30 cellular contexts compared by ENCODE assay signal in the genomic region with DNA sequence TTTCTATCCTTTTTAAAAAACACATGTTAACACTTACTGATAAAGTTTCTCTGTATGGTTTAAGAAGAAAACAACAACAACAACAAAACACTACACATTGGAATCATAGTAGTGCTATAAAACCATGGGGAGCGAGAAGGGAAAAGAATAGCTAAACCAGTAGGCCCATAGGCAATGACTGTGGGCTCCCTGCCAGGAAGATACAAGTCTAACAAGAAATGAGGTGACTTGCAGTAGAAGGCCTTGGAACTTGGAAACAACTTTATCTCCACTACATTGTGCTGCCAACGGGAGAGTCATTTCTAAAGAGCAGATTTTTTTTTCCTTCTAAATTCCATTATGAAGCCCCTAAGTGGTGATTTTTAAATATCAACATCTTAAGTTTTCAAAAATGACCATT.
A peak's percentile ranks its signal among the peaks of the same experiment; 100 is the strongest.
DNase-seq lines count a peak whose midpoint lies in the region; ATAC-seq, FAIRE-seq and TF ChIP-seq lines count a peak whose summit lies in the region.
"Had no signal": no experiment of that assay in that cellular context is flagged by ENCODE, and none has a peak within 500 bp of the region (broad histone marks: within the 10 kb centered on the region; RNA-seq: fewer than 3 reads in every experiment).

No MANE protein-coding gene starts in this region.

- H2BK20ac ChIP-seq in H9 (ENCODE audit: low read depth, low read length, poor library complexity, severe bottlenecking), result no peak overlapping the region

- H3K27me3 ChIP-seq in H9 (ENCODE audit: insufficient read depth, low read length) (no peaks in the 10 kb centered on the region), small intestine (ENCODE audit: control insufficient read depth in 2 of 2, insufficient read depth in 2 of 2, low read length in 2 of 2) (no peaks in the 10 kb centered on the region)
- H3K27me3 ChIP-seq: hepatocyte had no signal

- no peak overlapping the region for H2AFZ ChIP-seq in H9 (ENCODE audit: low read length)
- H2AFZ ChIP-seq: hepatocyte had no signal

- TF ChIP-seq CTCF in H9 (conservative IDR thresholded peaks at IDR 0.05) (no peak), VCaP (conservative IDR thresholded peaks at IDR 0.05) (no peak), fibroblast of the aortic adventitia (IDR thresholded peaks at IDR 0.05; ENCODE audit: insufficient read depth, low read length) (no peak)

- ATAC-seq in GM18858 (IDR thresholded peaks at IDR 0.05; ENCODE audit: unreplicated experiment), result no peak
- ATAC-seq: effector memory CD8-positive, alpha-beta T cell; HCT116; naive thymus-derived CD8-positive, alpha-beta T cell; T-helper 17 cell had no signal

- in situ Hi-C loops in KBM-7 (cut with MboI; ENCODE audit: low pct_unique_long_range_greater_than_20kb, low sequenced_read_pairs), result no loop called here

- H3K79me2 ChIP-seq in H9 (ENCODE audit: insufficient read depth, low read length), result peaks cover 19% of the 10 kb centered on the region; the same call in 1 of the 2 replicates
- H3K79me2 ChIP-seq: hepatocyte had no signal

- peak; percentile 82 for FAIRE-seq in small intestine (lab: Jason Lieb, UNC)
- FAIRE-seq: frontal cortex had no signal

- no peak overlapping the region for H4K91ac ChIP-seq in H9 (ENCODE audit: insufficient read length, low read depth, low read length)

- H4K8ac ChIP-seq in H9 (replicated peaks; ENCODE audit: insufficient read length, low read depth, low read length), result no peak overlapping the region

- peaks cover 28 to 70% (median 66%) of the 10 kb centered on the region in 3 experiments; a peak in 6 of 7 replicates for H3K36me3 Mint-ChIP-seq in H9 (ENCODE audit: insufficient read depth in 1 of 3, low read depth in 3 of 3)
- H3K36me3 Mint-ChIP-seq: naive thymus-derived CD8-positive, alpha-beta T cell had no signal

- no peak overlapping the region for H3T11ph ChIP-seq in H9 (ENCODE audit: low read length)

- H3K4me1 ChIP-seq in H9 (ENCODE audit: insufficient read depth, low read length) (no peaks in the 10 kb centered on the region; the same call in 1 of the 2 replicates), small intestine (ENCODE audit: control insufficient read depth in 2 of 2, insufficient read depth in 1 of 2, low read depth in 1 of 2, low read length in 1 of 2) (no peaks in the 10 kb centered on the region)
- H3K4me1 ChIP-seq: BLaER1 treated with 17β-estradiol and CSF1 and Interleukin-3, amounts not matched to agents 10 nM and 100 nM; left ventricle myocardium inferior had no signal

- no peak overlapping the region for H3K14ac ChIP-seq in H9 (ENCODE audit: insufficient read depth, low read length)

- no peaks in the 10 kb centered on the region for H3K9me3 ChIP-seq in H9 (ENCODE audit: control insufficient read depth, low read depth, low read length)
- H3K9me3 ChIP-seq in small intestine (ENCODE audit: control insufficient read depth, low read depth), result no peaks in the 10 kb centered on the region
- H3K9me3 ChIP-seq: BLaER1 treated with 17β-estradiol and CSF1 and Interleukin-3, amounts not matched to agents 10 nM and 100 nM; esophagus squamous epithelium; left ventricle myocardium inferior; SK-N-SH had no signal

- H3K4me3 Mint-ChIP-seq in H9, result no peak overlapping the region
- H3K4me3 Mint-ChIP-seq: activated CD4-positive, alpha-beta T cell treated with anti-CD3 and anti-CD28 coated beads, Interleukin-2, amount 10 ng/mL, durations not matched to agents 7 days and 5 days; effector memory CD8-positive, alpha-beta T cell; naive thymus-derived CD8-positive, alpha-beta T cell; T-helper 17 cell had no signal

- DNase-seq in H9 (no peak), fibroblast of the aortic adventitia (ENCODE audit: low read depth) (peak; percentile 14), small intestine (peak; percentile 72), KBM-7 (no peak)
- DNase-seq in activated T-cell treated with anti-CD3 and anti-CD28 coated beads, Interleukin-2, amount 50 U/mL, for 1 hour, result no peak
- no peak for DNase-seq in activated effector memory CD4-positive, alpha-beta T cell treated with Interleukin-2 at 50 U/mL for 16 hours
- DNase-seq: activated CD4-positive, alpha-beta T cell treated with anti-CD3 and anti-CD28 coated beads, Interleukin-2, amount 10 ng/mL, durations not matched to agents 7 days and 5 days; activated naive CD4-positive, alpha-beta T cell treated with Interleukin-2 at 50 U/mL for 16 hours; activated T-cell treated with anti-CD3 and anti-CD28 coated beads, Interleukin-2, amount 50 U/mL, for 48 hours; COR-L47; DMS79 treated with DMSO at 0.1 percent for 48 hours; effector memory CD8-positive, alpha-beta T cell; esophagus squamous epithelium; left ventricle myocardium inferior; MV-4-11; naive thymus-derived CD8-positive, alpha-beta T cell; NCI-H1436 treated with DMSO at 0.1 percent for 48 hours; NCI-H446; occipital lobe; SK-N-SH; stimulated activated CD8-positive, alpha-beta memory T cell treated with anti-CD3 and anti-CD28 coated beads, Interleukin-4, amount 100 ng/mL, for 48 hours; T-helper 17 cell had no signal

- no peak overlapping the region for H3K9ac ChIP-seq in H9 (ENCODE audit: extremely low read depth, insufficient read length, low read length)
- H3K9ac ChIP-seq: BLaER1 treated with 17β-estradiol and CSF1 and Interleukin-3, amounts not matched to agents 10 nM and 100 nM; KMS-11; SK-N-SH had no signal

- H3K23me2 ChIP-seq in H9 (ENCODE audit: insufficient read length, low read depth, low read length, poor library complexity, severe bottlenecking), result no peaks in the 10 kb centered on the region

- H3K4me1 Mint-ChIP-seq in H9, result peaks cover 65 to 76% of the 10 kb centered on the region in 2 experiments
- H3K4me1 Mint-ChIP-seq: activated CD4-positive, alpha-beta T cell treated with anti-CD3 and anti-CD28 coated beads, Interleukin-2, amount 10 ng/mL, durations not matched to agents 7 days and 5 days; naive thymus-derived CD8-positive, alpha-beta T cell; T-helper 17 cell had no signal

- H3K27me3 Mint-ChIP-seq in H9 (ENCODE audit: low read depth), result no peaks in the 10 kb centered on the region; the same call in 1 of the 2 replicates
- H3K27me3 Mint-ChIP-seq: activated CD4-positive, alpha-beta T cell treated with anti-CD3 and anti-CD28 coated beads, Interleukin-2, amount 10 ng/mL, durations not matched to agents 7 days and 5 days; effector memory CD8-positive, alpha-beta T cell; naive thymus-derived CD8-positive, alpha-beta T cell; T-helper 17 cell had no signal

- H3K4me3 ChIP-seq in fibroblast of the aortic adventitia (ENCODE audit: low read depth, low read length), result no peak overlapping the region
- no peak overlapping the region for H3K4me3 ChIP-seq in small intestine (ENCODE audit: low read depth in 1 of 2, low read length in 2 of 2)
- H3K4me3 ChIP-seq: BLaER1 treated with 17β-estradiol and CSF1 and Interleukin-3, amounts not matched to agents 10 nM and 100 nM; esophagus squamous epithelium; hepatocyte; left ventricle myocardium inferior; skin epidermis had no signal

- no peak overlapping the region for H3K56ac ChIP-seq in H9 (ENCODE audit: insufficient read length, low read depth, low read length)

- H2BK12ac ChIP-seq in H9 (ENCODE audit: insufficient read length, low read depth, low read length), result no peak overlapping the region

- H3K36me3 ChIP-seq in small intestine (ENCODE audit: control insufficient read depth in 2 of 2, insufficient read depth in 2 of 2, low read length in 2 of 2), result no peaks in the 10 kb centered on the region
- H3K36me3 ChIP-seq: BLaER1 treated with 17β-estradiol and CSF1 and Interleukin-3, amounts not matched to agents 10 nM and 100 nM; esophagus squamous epithelium; left ventricle myocardium inferior had no signal

- peaks cover 2% of the 10 kb centered on the region for H3K79me1 ChIP-seq in H9 (ENCODE audit: insufficient read depth, low read depth, low read length, poor library complexity, severe bottlenecking)

- no peak overlapping the region for H2BK120ac ChIP-seq in H9 (ENCODE audit: low read depth, low read length, poor library complexity, severe bottlenecking)

- H3K27ac Mint-ChIP-seq in H9, result peak overlapping the region in 2 of 3 experiments; percentile 0 to 65; a peak in 3 of 7 replicates
- H3K27ac Mint-ChIP-seq: activated CD4-positive, alpha-beta T cell treated with anti-CD3 and anti-CD28 coated beads, Interleukin-2, amount 10 ng/mL, durations not matched to agents 7 days and 5 days; effector memory CD8-positive, alpha-beta T cell; naive thymus-derived CD8-positive, alpha-beta T cell; T-helper 17 cell had no signal

- H3K9me3 Mint-ChIP-seq in H9, result no peaks in the 10 kb centered on the region
- H3K9me3 Mint-ChIP-seq: activated CD4-positive, alpha-beta T cell treated with anti-CD3 and anti-CD28 coated beads, Interleukin-2, amount 10 ng/mL, durations not matched to agents 7 days and 5 days; effector memory CD8-positive, alpha-beta T cell; naive thymus-derived CD8-positive, alpha-beta T cell had no signal

- H2BK5ac ChIP-seq in H9 (ENCODE audit: insufficient read length, low read length), result no peak overlapping the region

- H3K4ac ChIP-seq in H9 (ENCODE audit: low read depth, low read length), result no peak overlapping the region

- no peak overlapping the region for H3K23ac ChIP-seq in H9 (ENCODE audit: insufficient read length, low read depth, low read length)

- H3K27ac ChIP-seq in H9 (ENCODE audit: insufficient read length, low read depth, low read length) (no peak overlapping the region), VCaP (peak overlapping the region; percentile 15; the same call in 1 of the 2 replicates), small intestine (ENCODE audit: low read depth in 1 of 2, low read length in 1 of 2) (no peak overlapping the region)
- H3K27ac ChIP-seq: BLaER1 treated with 17β-estradiol and CSF1 and Interleukin-3, amounts not matched to agents 10 nM and 100 nM; esophagus squamous epithelium; hepatocyte; KMS-11; left ventricle myocardium inferior; skin epidermis had no signal

- no peak overlapping the region for H3K18ac ChIP-seq in H9 (ENCODE audit: insufficient read length, low read depth, low read length)

- H2AK5ac ChIP-seq in H9 (ENCODE audit: insufficient read length, low read length), result no peak overlapping the region

- no CpG with 5 or more reads among the region's 2 CpGs for WGBS in H9 (ENCODE audit: extremely low coverage, insufficient read length, low lambda C conversion rate)
- WGBS in small intestine, 3 donors, result 5 to 46% (median 24%) methylated on average over 2 of the region's 2 CpGs

- H2BK15ac ChIP-seq in H9 (ENCODE audit: low read depth, low read length), result no peak overlapping the region

- no peak overlapping the region for H4K5ac ChIP-seq in H9 (ENCODE audit: insufficient read length, low read depth, low read length)

- peaks cover 3% of the 10 kb centered on the region for H4K20me1 ChIP-seq in H9 (ENCODE audit: control insufficient read depth, insufficient read depth, insufficient read length)
- H4K20me1 ChIP-seq: BLaER1 treated with 17β-estradiol and CSF1 and Interleukin-3, amounts not matched to agents 10 nM and 100 nM had no signal

- H3K4me2 ChIP-seq in H9 (ENCODE audit: insufficient read depth, insufficient read length, low read length), result no peak overlapping the region
- H3K4me2 ChIP-seq: BLaER1 treated with 17β-estradiol and CSF1 and Interleukin-3, amounts not matched to agents 10 nM and 100 nM; hepatocyte; KMS-11; SK-N-SH had no signal

Comparison
In these comparisons a context has a peak if more than half of its experiments do, and no peak if none do; other contexts are left out.
1. DNase-seq: peak in fibroblast of the aortic adventitia (single experiment) and small intestine (single experiment); none in H9 (single experiment), activated T-cell treated with anti-CD3 and anti-CD28 coated beads, Interleukin-2, amount 50 U/mL, for 1 hour (single experiment), activated effector memory CD4-positive, alpha-beta T cell treated with Interleukin-2 at 50 U/mL for 16 hours (single experiment) and KBM-7 (single experiment).